ENCODE assay signal across 19 cellular contexts in the genomic region with DNA sequence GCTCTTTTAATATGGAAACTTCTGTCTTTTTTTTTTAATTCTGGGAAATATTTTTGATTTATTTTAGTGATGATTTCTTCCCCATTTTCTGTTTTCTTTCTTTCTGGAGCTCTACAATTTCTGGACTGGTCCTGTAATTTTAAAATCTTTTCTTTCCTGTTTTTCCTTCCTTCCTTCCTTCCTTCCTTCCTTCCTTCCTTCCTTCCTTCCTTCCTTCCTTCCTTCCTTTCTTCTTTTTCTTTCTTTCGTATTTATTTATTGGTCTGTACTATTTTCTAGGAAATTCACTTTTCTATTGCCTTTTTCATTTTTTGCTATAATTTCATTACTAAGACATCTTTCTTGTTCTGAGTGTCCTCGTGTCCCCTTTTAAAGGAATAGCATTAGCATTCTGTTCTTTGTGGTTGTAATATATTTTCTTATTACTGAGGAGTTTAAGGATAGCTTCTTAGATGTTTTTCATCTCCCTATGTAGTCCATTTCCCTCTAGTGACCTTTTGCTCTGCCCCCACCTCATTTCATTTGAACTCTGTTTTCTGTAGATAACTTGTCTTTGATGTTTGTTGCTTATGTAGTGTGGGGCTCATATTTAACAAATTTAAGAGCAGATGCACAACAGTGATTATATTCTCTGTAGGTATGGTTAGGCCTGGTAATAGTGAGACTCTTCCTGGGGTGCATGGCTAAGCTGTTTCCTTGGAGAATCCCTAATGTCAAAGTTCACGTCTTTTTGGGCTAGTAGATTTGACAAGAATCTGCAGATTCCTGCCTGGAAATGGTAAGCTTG.
"Had no signal": no experiment of that assay in that cellular context is flagged by ENCODE, and none has a peak within 500 bp of the region (broad histone marks: within the 10 kb centered on the region; RNA-seq: fewer than 3 reads in every experiment).

No MANE protein-coding gene starts in this region.

- H3K27me3 Mint-ChIP-seq: activated CD4-positive, alpha-beta T cell treated with anti-CD3 and anti-CD28 coated beads, Interleukin-2, amount 10 ng/mL, durations not matched to agents 7 days and 5 days; activated naive CD8-positive, alpha-beta T cell treated with anti-CD3 and anti-CD28 coated beads for 36 hours had no signal

- DNase-seq: activated CD4-positive, alpha-beta T cell treated with anti-CD3 and anti-CD28 coated beads, Interleukin-2, amount 10 ng/mL, durations not matched to agents 7 days and 5 days; activated CD8-positive, alpha-beta memory T cell treated with anti-CD3 and anti-CD28 coated beads for 24 hours; activated CD8-positive, alpha-beta memory T cell treated with anti-CD3 and anti-CD28 coated beads, Interleukin-2, amount 50 U/mL, for 48 hours; activated naive CD4-positive, alpha-beta T cell; activated naive CD8-positive, alpha-beta T cell treated with anti-CD3 and anti-CD28 coated beads for 36 hours; amniotic stem cell; foreskin melanocyte; glutamatergic neuron; hypothalamus; islet precursor cell; psoas muscle; small intestine; stimulated activated CD4-positive, alpha-beta T cell treated with anti-CD3 and anti-CD28 coated beads, Interleukin-15, amount 100 ng/mL, for 24 hours; stimulated activated CD4-positive, alpha-beta T cell treated with anti-CD3 and anti-CD28 coated beads, Interleukin-4, amount 100 ng/mL, for 1 hour; T-helper 1 cell; T1000; thyroid gland had no signal

- H3K27ac ChIP-seq: psoas muscle had no signal

- H3K27me3 ChIP-seq: thyroid gland had no signal

- H3K4me3 Mint-ChIP-seq: activated CD4-positive, alpha-beta T cell treated with anti-CD3 and anti-CD28 coated beads, Interleukin-2, amount 10 ng/mL, durations not matched to agents 7 days and 5 days; activated naive CD8-positive, alpha-beta T cell treated with anti-CD3 and anti-CD28 coated beads for 36 hours had no signal

- H3K9me3 Mint-ChIP-seq: activated CD4-positive, alpha-beta T cell treated with anti-CD3 and anti-CD28 coated beads, Interleukin-2, amount 10 ng/mL, durations not matched to agents 7 days and 5 days; activated naive CD8-positive, alpha-beta T cell treated with anti-CD3 and anti-CD28 coated beads for 36 hours had no signal

- H3K4me3 ChIP-seq: lung, psoas muscle, thyroid gland had no signal

- H3K9me3 ChIP-seq: psoas muscle, thyroid gland had no signal

- ATAC-seq: psoas muscle, right cardiac atrium had no signal

- H3K27ac Mint-ChIP-seq: activated CD4-positive, alpha-beta T cell treated with anti-CD3 and anti-CD28 coated beads, Interleukin-2, amount 10 ng/mL, durations not matched to agents 7 days and 5 days; activated naive CD8-positive, alpha-beta T cell treated with anti-CD3 and anti-CD28 coated beads for 36 hours had no signal
